ENCODE assay signal across 8 cellular contexts in the genomic region with DNA sequence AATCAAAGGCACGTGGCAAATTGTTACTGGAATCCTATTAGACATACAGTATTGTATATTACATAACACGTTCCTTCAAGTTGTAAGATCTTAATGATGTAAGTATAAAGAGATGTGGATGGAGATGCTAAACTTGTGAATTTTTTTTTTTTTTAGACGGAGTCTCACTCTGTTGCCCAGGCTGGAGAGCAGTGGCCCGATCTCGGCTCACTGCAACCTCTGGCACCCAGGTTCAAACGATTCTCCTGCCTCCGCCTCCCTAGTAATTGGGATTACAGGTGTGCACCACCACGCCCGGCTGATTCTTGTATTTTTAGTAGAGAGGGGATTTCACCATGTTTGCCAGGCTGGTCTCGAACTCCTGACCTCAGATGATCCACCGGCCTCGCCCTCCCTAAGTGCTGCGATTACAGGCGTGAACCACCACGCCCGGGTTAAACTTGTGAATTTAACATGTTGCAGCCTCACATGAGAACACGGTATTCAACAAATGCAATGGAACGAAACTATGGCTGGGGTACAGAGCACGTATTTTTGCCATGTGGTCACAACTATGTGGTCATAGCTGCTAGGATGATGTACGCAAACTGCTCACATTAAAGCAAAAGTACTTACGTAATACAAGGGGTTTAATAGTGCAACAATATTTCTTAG. TPM values are rescaled to one million over a fixed set of nuclear protein-coding genes. Genes with fewer than 3 reads are reported as not detected.
DNase-seq lines count a peak whose midpoint lies in the region; ATAC-seq, FAIRE-seq and TF ChIP-seq lines count a peak whose summit lies in the region.

No MANE protein-coding gene starts in this region.

- POLR2A ChIA-PET in A673 (lab: Charles Lee; ENCODE audit: low non-redundant PET), result interaction anchor here (0.6 kb wide), 1 partner anchor 749 kb away, joined by 5 read pairs; no protein-coding TSS in a partner anchor

- DNase-seq in A673 (ENCODE audit: low spot score) (no peak), T-helper 9 cell (peak; percentile 21), bronchial epithelial cell (ENCODE audit: low read depth) (no peak), lower lobe of right lung (no peak)
- DNase-seq in central memory CD4-positive, alpha-beta T cell, result no peak

- FAIRE-seq in bronchial epithelial cell (lab: Jason Lieb, UNC), result no peak

- H3K4me1 ChIP-seq in A673 (ENCODE audit: insufficient read depth, low read length, poor library complexity, severe bottlenecking) (peaks cover 9% of the 10 kb centered on the region), lower lobe of right lung (peaks cover 30% of the 10 kb centered on the region), subcutaneous abdominal adipose tissue (ENCODE audit: control insufficient read depth in 5 of 5, insufficient read depth in 5 of 5, low read length in 5 of 5) (peaks cover 8 to 27% (median 24%) of the 10 kb centered on the region in 5 donors)

- peak overlapping the region; percentile 97 for H3K27ac ChIP-seq in A673 (ENCODE audit: low read depth, low read length, poor library complexity, severe bottlenecking)
- peak overlapping the region; percentile 96 for H3K27ac ChIP-seq in lower lobe of right lung
- peak overlapping the region; percentile 98 for H3K27ac ChIP-seq in subcutaneous abdominal adipose tissue (ENCODE audit: low read depth, low read length)

- H3K4me3 ChIP-seq in A673 (ENCODE audit: low read depth, low read length, poor library complexity, severe bottlenecking), result peak overlapping the region; percentile 87
- peak overlapping the region; percentile 81 for H3K4me3 ChIP-seq in bronchial epithelial cell (ENCODE audit: low read depth, low read length)
- H3K4me3 ChIP-seq in lower lobe of right lung, result peak overlapping the region; percentile 100
- H3K4me3 ChIP-seq in subcutaneous abdominal adipose tissue (ENCODE audit: low read depth in 1 of 5, low read length in 5 of 5), result peak overlapping the region; percentile 75 to 100 (median 98)

- BruUV-seq in A673 (replicated peaks; lab: Mats Ljungman, UMichigan), result TSS peak; percentile 97

- TF ChIP-seq CTCF in A673 (conservative IDR thresholded peaks at IDR 0.05; ENCODE audit: low read depth, low read length), result no peak
- no peak for TF ChIP-seq CTCF in bronchial epithelial cell (IDR thresholded peaks at IDR 0.05; ENCODE audit: insufficient read depth, low read length, severe bottlenecking)
- TF ChIP-seq CTCF in lower lobe of right lung (IDR thresholded peaks at IDR 0.05), result no peak

- H3K27me3 ChIP-seq in A673 (replicated peaks; ENCODE audit: insufficient read depth, low read depth, low read length, poor library complexity) (no peaks in the 10 kb centered on the region), bronchial epithelial cell (ENCODE audit: control insufficient read depth, insufficient read depth, low read length) (no peaks in the 10 kb centered on the region), lower lobe of right lung (ENCODE audit: low read depth) (no peaks in the 10 kb centered on the region), subcutaneous abdominal adipose tissue (ENCODE audit: control insufficient read depth in 5 of 5, insufficient read depth in 4 of 5, low read length in 5 of 5) (no peaks in the 10 kb centered on the region)

- peak; percentile 28 for ATAC-seq in GM18861 (IDR thresholded peaks at IDR 0.05; ENCODE audit: unreplicated experiment)
- peak; percentile 35 for ATAC-seq in HG03175 (IDR thresholded peaks at IDR 0.05; ENCODE audit: unreplicated experiment)
- ATAC-seq in lower lobe of right lung, result peak; percentile 42 to 54

- peak overlapping the region; percentile 95 to 100 (median 99) for H3K9ac ChIP-seq in subcutaneous abdominal adipose tissue (ENCODE audit: low read length in 5 of 5)

- intact Hi-C loops in A673 (cut with micrococcal nuclease; ENCODE audit: unreplicated experiment), result loop anchor here (5.0 kb wide), 1 partner anchor 57 kb away; a partner anchor contains a TSS
- intact Hi-C loops in lower lobe of right lung (cut with DNase I), result no loop called here

- CTCF ChIA-PET in A673 (lab: Charles Lee), result interaction anchor here (0.8 kb wide), 1 partner anchor 234 kb away, joined by 3 read pairs; no protein-coding TSS in a partner anchor

- H3K9me3 ChIP-seq in A673 (ENCODE audit: low read depth, low read length, poor library complexity, severe bottlenecking) (no peaks in the 10 kb centered on the region), lower lobe of right lung (no peaks in the 10 kb centered on the region), subcutaneous abdominal adipose tissue (ENCODE audit: control insufficient read depth in 5 of 5, low read length in 5 of 5) (no peaks in the 10 kb centered on the region)

- no peaks in the 10 kb centered on the region for H3K36me3 ChIP-seq in A673 (ENCODE audit: insufficient read depth, low read length, poor library complexity, severe bottlenecking)
- H3K36me3 ChIP-seq in bronchial epithelial cell (ENCODE audit: control insufficient read depth, insufficient read depth, low read length), result peaks cover 2% of the 10 kb centered on the region
- H3K36me3 ChIP-seq in lower lobe of right lung, result peaks cover 18% of the 10 kb centered on the region
- peaks cover 2 to 9% (median 5%) of the 10 kb centered on the region in 5 donors for H3K36me3 ChIP-seq in subcutaneous abdominal adipose tissue (ENCODE audit: control insufficient read depth in 5 of 5, insufficient read depth in 5 of 5, low read length in 5 of 5)

RNA-seq across cellular contexts. Expression of a gene that starts 0.8 kb away (rescaled TPM):
- total RNA-seq in A673 (2021) (54.3 and 55.3 TPM in 2 replicates), bronchial epithelial cell (39.2 and 46.6 TPM in 2 replicates), lower lobe of right lung (20.5 TPM)

RNA-seq across cellular contexts. Expression of a gene that starts 40.9 kb away (rescaled TPM):
- total RNA-seq in A673 (2021) (0.52 and 0.79 TPM in 2 replicates), bronchial epithelial cell (3.9 and 12.7 TPM in 2 replicates), lower lobe of right lung (5.9 TPM)

RNA-seq across cellular contexts. Expression of a gene that starts 55.2 kb away (rescaled TPM):
- total RNA-seq in A673 (2021) (80.1 and 82.1 TPM in 2 replicates), bronchial epithelial cell (42.6 and 68.5 TPM in 2 replicates), lower lobe of right lung (51.2 TPM)
